ENCODE assay signal across 25 cellular contexts in genomic region chr14:101055106-101055662, GRCh38.
"Had no signal": no experiment of that assay in that cellular context is flagged by ENCODE, and none has a peak within 500 bp of the region (broad histone marks: within the 10 kb centered on the region; RNA-seq: fewer than 3 reads in every experiment).

No MANE protein-coding gene starts in this region.

- H3K4me3 ChIP-seq: breast epithelium, Peyer's patch had no signal

- H3K27me3 ChIP-seq: breast epithelium, Peyer's patch had no signal

- H3K9me3 ChIP-seq: Peyer's patch had no signal

- FAIRE-seq: TTC549 had no signal

- H3K36me3 ChIP-seq: breast epithelium, Peyer's patch had no signal

- H3K4me1 ChIP-seq: breast epithelium, Peyer's patch had no signal

- DNase-seq: activated CD4-positive, alpha-beta memory T cell treated with anti-CD3 and anti-CD28 coated beads, Interleukin-2, amount 10 ng/mL, durations not matched to agents 7 days and 5 days; activated CD4-positive, alpha-beta T cell treated with anti-CD3 and anti-CD28 coated beads, Interleukin-2, amount 10 ng/mL, durations not matched to agents 7 days and 5 days; activated CD4-positive, CD25-positive, alpha-beta regulatory T cell; activated gamma-delta T cell treated with Interleukin-2 at 50 U/mL for 16 hours; activated naive CD4-positive, alpha-beta T cell treated with anti-CD3 and anti-CD28 coated beads, Interleukin-2, amount 10 ng/mL, durations not matched to agents 7 days and 5 days; activated naive CD8-positive, alpha-beta T cell treated with anti-CD3 and anti-CD28 coated beads for 36 hours; activated T-cell treated with anti-CD3 and anti-CD28 coated beads for 4 hours; activated T-cell treated with anti-CD3 and anti-CD28 coated beads, Interleukin-2, amount 50 U/mL, for 48 hours; central memory CD4-positive, alpha-beta T cell; KG1; NCI-H1092; NCI-H1417; NCI-H1930; NCI-H2171; NCI-H2227 treated with DMSO at 0.1 percent for 48 hours; NCI-H526; NCI-H82; SHP77 treated with DMSO at 0.1 percent for 48 hours; T-helper 17 cell; T1000 had no signal

- ATAC-seq: T-helper 17 cell had no signal

- H3K27ac ChIP-seq: breast epithelium, Peyer's patch, RWPE1, VCaP had no signal
